In the genomic region with DNA sequence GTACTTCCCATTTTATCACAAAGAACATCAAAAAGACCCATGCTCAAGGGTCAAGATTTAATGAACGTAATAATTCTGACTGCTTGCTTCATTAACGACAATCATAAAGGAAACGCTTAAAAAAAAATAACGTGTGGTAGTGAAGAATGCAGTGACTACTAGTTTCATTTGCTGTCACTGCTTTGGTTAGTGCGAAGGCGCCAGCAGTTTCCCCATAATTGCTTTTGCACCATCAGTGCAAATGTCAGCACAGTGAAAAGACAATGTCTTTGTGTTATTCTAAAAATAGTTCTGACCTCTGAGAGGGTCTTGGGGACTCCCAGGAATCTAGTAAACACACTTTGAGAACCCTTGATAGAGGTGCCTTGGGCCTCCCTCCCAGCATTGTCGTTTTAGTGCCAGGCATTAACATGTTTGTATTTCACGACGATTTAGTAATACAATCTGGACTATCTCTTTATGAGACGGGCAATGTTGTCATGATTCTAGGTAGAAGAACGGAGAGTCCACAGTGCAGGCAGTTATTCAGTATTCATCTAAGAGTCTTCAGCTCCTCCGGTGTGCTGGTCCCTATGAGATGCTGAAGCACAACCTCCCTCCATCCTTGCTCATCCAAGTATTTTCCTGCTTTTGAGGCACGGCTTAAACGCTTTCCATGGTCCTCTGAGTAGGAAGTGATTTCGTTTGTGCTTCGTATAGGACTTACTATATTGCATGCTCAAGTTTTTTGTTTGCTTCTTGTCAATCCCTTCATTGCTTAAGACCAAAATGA, we compare ENCODE assay signal across 8 cellular contexts.
DNase-seq lines count a peak whose midpoint lies in the region; ATAC-seq and TF ChIP-seq lines count a peak whose summit lies in the region.

No MANE protein-coding gene starts in this region.

- H3K27ac ChIP-seq in KOPT-K1 (ENCODE audit: low read depth, low read length, poor library complexity, severe bottlenecking) (peak overlapping the region; percentile 94), fibroblast of lung (ENCODE audit: insufficient read depth, low read length) (peak overlapping the region; percentile 97)

- H4K20me1 ChIP-seq in fibroblast of lung (ENCODE audit: control insufficient read depth, extremely low read depth, insufficient read depth, low read length): no peaks in the 10 kb centered on the region

- POLR2A ChIA-PET in activated CD4-positive, alpha-beta memory T cell treated with anti-CD3 and anti-CD28 coated beads for 36 hours (lab: Charles Lee): interaction anchor here (0.7 to 6.9 kb wide), 25 partner anchors 9 to 98 kb away, joined by 3 to 103 read pairs (median 4); a partner anchor contains a TSS

- CTCF ChIA-PET in activated CD4-positive, alpha-beta memory T cell treated with anti-CD3 and anti-CD28 coated beads for 36 hours (lab: Charles Lee): interaction anchor here (0.6 to 4.7 kb wide), 11 partner anchors 27 to 1218 kb away, joined by 3 to 40 read pairs (median 4); a partner anchor contains a TSS

- H3K9me3 Mint-ChIP-seq in activated CD4-positive, alpha-beta memory T cell treated with anti-CD3 and anti-CD28 coated beads for 36 hours: no peaks in the 10 kb centered on the region
- H3K9me3 Mint-ChIP-seq in osteocyte (ENCODE audit: unreplicated experiment): no peaks in the 10 kb centered on the region

- H3K4me1 ChIP-seq in fibroblast of lung (ENCODE audit: control insufficient read depth, extremely low read depth, insufficient read depth, low read length): peaks cover 6% of the 10 kb centered on the region

- H3K36me3 ChIP-seq in KOPT-K1 (ENCODE audit: insufficient read depth, low read length) (no peaks in the 10 kb centered on the region), fibroblast of lung (ENCODE audit: control insufficient read depth, insufficient read depth, low read length) (no peaks in the 10 kb centered on the region)

- peak overlapping the region; percentile 91 for H3K4me3 Mint-ChIP-seq in activated CD4-positive, alpha-beta memory T cell treated with anti-CD3 and anti-CD28 coated beads for 36 hours
- peak overlapping the region; percentile 89 for H3K4me3 Mint-ChIP-seq in osteocyte (ENCODE audit: unreplicated experiment)

- no peaks in the 10 kb centered on the region for H3K9me3 ChIP-seq in KOPT-K1 (ENCODE audit: insufficient read depth, low read length, poor library complexity, severe bottlenecking)
- no peaks in the 10 kb centered on the region for H3K9me3 ChIP-seq in fibroblast of lung (ENCODE audit: control insufficient read depth, insufficient read depth, low read depth, low read length)

- TF ChIP-seq CTCF in fibroblast of lung (conservative IDR thresholded peaks at IDR 0.05 in 1 of 2, IDR thresholded peaks at IDR 0.05 in 1 of 2; ENCODE audit: low read depth in 1 of 2, low read length in 2 of 2) (no peak), osteocyte (IDR thresholded peaks at IDR 0.05) (no peak)

- peak; percentile 10 for DNase-seq in AG08395 (ENCODE audit: low spot score)
- peak; percentile 71 for DNase-seq in activated CD4-positive, alpha-beta memory T cell treated with anti-CD3 and anti-CD28 coated beads for 36 hours
- peak in 1 of 2 donors; percentile 18 for DNase-seq in fibroblast of lung (ENCODE audit: low read depth in 2 of 2)
- no peak for DNase-seq in osteocyte (ENCODE audit: extremely low spot score, unreplicated experiment)
- no peak for DNase-seq in amniotic stem cell (lab: John Stamatoyannopoulos, UW)
- DNase-seq in NCI-H1436 treated with DMSO at 0.1 percent for 48 hours (lab: John Stamatoyannopoulos, UW): no peak

- no peaks in the 10 kb centered on the region for H3K27me3 Mint-ChIP-seq in activated CD4-positive, alpha-beta memory T cell treated with anti-CD3 and anti-CD28 coated beads for 36 hours
- H3K27me3 Mint-ChIP-seq in osteocyte (ENCODE audit: unreplicated experiment): no peaks in the 10 kb centered on the region

- H3K27me3 ChIP-seq in fibroblast of lung (ENCODE audit: control insufficient read depth, insufficient read depth, low read length): no peaks in the 10 kb centered on the region

- peaks cover 3% of the 10 kb centered on the region for H3K36me3 Mint-ChIP-seq in activated CD4-positive, alpha-beta memory T cell treated with anti-CD3 and anti-CD28 coated beads for 36 hours
- no peaks in the 10 kb centered on the region for H3K36me3 Mint-ChIP-seq in osteocyte (ENCODE audit: unreplicated experiment)

- H2AFZ ChIP-seq in fibroblast of lung (ENCODE audit: low read length): peak overlapping the region; percentile 39

- H3K4me3 ChIP-seq in fibroblast of lung (replicated peaks in 1 of 4; ENCODE audit: control extremely low read depth in 1 of 4, insufficient read depth in 1 of 4, low read depth in 3 of 4, low read length in 4 of 4): peak overlapping the region; percentile 70 to 99 (median 78)

- H3K79me2 ChIP-seq in fibroblast of lung (ENCODE audit: control insufficient read depth, insufficient read depth, low read length): peaks cover 31% of the 10 kb centered on the region

- H3K9ac ChIP-seq in fibroblast of lung (ENCODE audit: insufficient read depth, low read length): peak overlapping the region; percentile 96

- peak; percentile 22 for ATAC-seq in GM18867 (IDR thresholded peaks at IDR 0.05; ENCODE audit: unreplicated experiment)

- intact Hi-C loops in activated CD4-positive, alpha-beta memory T cell treated with anti-CD3 and anti-CD28 coated beads for 36 hours (cut with micrococcal nuclease): loop anchor here (1.0 to 5.0 kb wide), 12 partner anchors 11 to 1376 kb away; a partner anchor contains a TSS

- peak overlapping the region; percentile 80 for H3K4me2 ChIP-seq in fibroblast of lung (ENCODE audit: extremely low read depth, insufficient read depth, low read length)

- peaks cover 38% of the 10 kb centered on the region for H3K4me1 Mint-ChIP-seq in activated CD4-positive, alpha-beta memory T cell treated with anti-CD3 and anti-CD28 coated beads for 36 hours (ENCODE audit: low read depth)
- peaks cover 35% of the 10 kb centered on the region for H3K4me1 Mint-ChIP-seq in osteocyte (ENCODE audit: unreplicated experiment)

- H3K27ac Mint-ChIP-seq in activated CD4-positive, alpha-beta memory T cell treated with anti-CD3 and anti-CD28 coated beads for 36 hours: peak overlapping the region; percentile 97
- peak overlapping the region; percentile 98 for H3K27ac Mint-ChIP-seq in osteocyte (ENCODE audit: unreplicated experiment)

Comparison
In these comparisons a context has a peak if more than half of its experiments do, and no peak if none do; other contexts are left out.
1. DNase-seq: peak in AG08395 (single experiment) and activated CD4-positive, alpha-beta memory T cell treated with anti-CD3 and anti-CD28 coated beads for 36 hours (single experiment); none in osteocyte (single experiment), amniotic stem cell (single experiment) and NCI-H1436 treated with DMSO at 0.1 percent for 48 hours (single experiment).